8 cellular contexts compared by ENCODE assay signal in genomic region chr20:45970646-45971424, GRCh38. TPM values are rescaled to one million over a fixed set of nuclear protein-coding genes. Genes with fewer than 3 reads are reported as not detected.
DNase-seq lines count a peak whose midpoint lies in the region; ATAC-seq, FAIRE-seq and TF ChIP-seq lines count a peak whose summit lies in the region.

No MANE protein-coding gene starts in this region.

- peak overlapping the region; percentile 77 for H3K27ac Mint-ChIP-seq in progenitor cell of endocrine pancreas

- intact Hi-C loops in heart left ventricle (cut with DNase I), result loop anchor here in 5 of 10 donors (1.0 to 10.0 kb wide), 6 partner anchors 36 to 176 kb away; partner anchors contain the start of genes PCIF1 (in 3 of the 5), DNTTIP1 (in 2 of the 5), WFDC3 (in 2 of the 5) and CTSA (in 1 of the 5)

- TF ChIP-seq POLR2A in heart left ventricle (IDR thresholded peaks at IDR 0.05), result no peak

- no peaks in the 10 kb centered on the region for H3K27me3 ChIP-seq in heart left ventricle

- peaks cover 0 to 35% (median 13%) of the 10 kb centered on the region in 12 donors for H3K4me1 ChIP-seq in heart left ventricle

- WGBS in heart left ventricle, 4 donors, result 14 to 37% (median 18%) methylated on average over 8 to 34 of the region's 34 CpGs

- no peak for FAIRE-seq in RCC 7860 (lab: Jason Lieb, UNC)

- no peak for TF ChIP-seq CTCF in GM10266 (IDR thresholded peaks at IDR 0.05; ENCODE audit: control insufficient read depth, insufficient read depth, low read depth, missing control alignments)
- no peak for TF ChIP-seq CTCF in heart left ventricle (IDR thresholded peaks at IDR 0.05)
- no peak for TF ChIP-seq CTCF in progenitor cell of endocrine pancreas (IDR thresholded peaks at IDR 0.05; ENCODE audit: unreplicated experiment)

- H3K27me3 Mint-ChIP-seq in progenitor cell of endocrine pancreas, result peaks cover under 1% of the 10 kb centered on the region

- peak; percentile 47 for DNase-seq in GM10266 (ENCODE audit: extremely low spot score)
- peak; percentile 14 for DNase-seq in activated T-helper 1 cell treated with Interleukin-2 at 50 U/mL for 16 hours (ENCODE audit: low read depth)
- DNase-seq in heart left ventricle, result peak in 1 of 5 donors; percentile 29
- DNase-seq in progenitor cell of endocrine pancreas (ENCODE audit: low spot score, unreplicated experiment), result no peak
- no peak for DNase-seq in ecto neural progenitor cell (ENCODE audit: low spot score)
- no peak for DNase-seq in RCC 7860 (ENCODE audit: low spot score)

- ATAC-seq in HG02943 (IDR thresholded peaks at IDR 0.05; ENCODE audit: low read depth, unreplicated experiment) (peak; percentile 2), heart left ventricle (peak in 3 of 4 donors; percentile 0 to 6 (median 3)), GM19324 (IDR thresholded peaks at IDR 0.05; ENCODE audit: low FRiP score, unreplicated experiment) (no peak)

- peak overlapping the region; percentile 92 for H3K4me3 Mint-ChIP-seq in progenitor cell of endocrine pancreas (ENCODE audit: low read depth)

- H3K9me3 Mint-ChIP-seq in progenitor cell of endocrine pancreas (ENCODE audit: low read depth), result no peaks in the 10 kb centered on the region

- peaks cover 0 to 39% (median 37%) of the 10 kb centered on the region in 9 donors for H3K36me3 ChIP-seq in heart left ventricle

- no peaks in the 10 kb centered on the region for H3K9me3 ChIP-seq in heart left ventricle

- peaks cover 9% of the 10 kb centered on the region for H3K4me1 Mint-ChIP-seq in progenitor cell of endocrine pancreas (ENCODE audit: low read depth)

- peak overlapping the region; percentile 70 to 97 (median 84) for H3K4me3 ChIP-seq in heart left ventricle

- H3K36me3 Mint-ChIP-seq in progenitor cell of endocrine pancreas (ENCODE audit: insufficient read depth), result peaks cover 3% of the 10 kb centered on the region

- H3K27ac ChIP-seq in heart left ventricle, result peak overlapping the region; percentile 90 to 100 (median 98)

RNA-seq across cellular contexts. Expression of gene ZNF335, which starts 1.2 kb away (rescaled TPM):
- total RNA-seq in heart left ventricle (10 to 100 TPM in 3 of 9 donors, 1 to 10 TPM in 6; 5.6 to 14.9 (median 8.5) TPM), progenitor cell of endocrine pancreas (27.4 and 28.5 TPM in 2 replicates)
- 1 to 10 TPM; 7.0 TPM for polyA plus RNA-seq in heart left ventricle

RNA-seq across cellular contexts. Expression of gene PCIF1, which starts 36.4 kb away (rescaled TPM):
- total RNA-seq in heart left ventricle, result 10 to 100 TPM; 22.2 to 40.2 (median 28.2) TPM
- polyA plus RNA-seq in heart left ventricle, result 10 to 100 TPM; 17.5 to 31.1 TPM
- total RNA-seq in progenitor cell of endocrine pancreas, result 37.8 and 38.2 TPM in 2 replicates

RNA-seq across cellular contexts. Expression of gene MMP9, which starts 37.9 kb away (rescaled TPM):
- 10 to 100 TPM in 1 of 9 donors, 1 to 10 TPM in 5, under 1 TPM in 3; 0.35 to 15.8 (median 1.1) TPM for total RNA-seq in heart left ventricle
- under 1 TPM; 0.19 to 0.49 TPM for polyA plus RNA-seq in heart left ventricle
- not detected in 2 replicates for total RNA-seq in progenitor cell of endocrine pancreas

RNA-seq across cellular contexts. Expression of gene SLC12A5, which starts 58.2 kb away (rescaled TPM):
- 1 to 10 TPM in 2 of 9 donors, under 1 TPM in 1, not detected in 6; 0.73 to 1.7 (median 1.2) TPM for total RNA-seq in heart left ventricle
- polyA plus RNA-seq in heart left ventricle, result not detected
- 8.5 and 8.8 TPM in 2 replicates for total RNA-seq in progenitor cell of endocrine pancreas

RNA-seq across cellular contexts. Expression of gene PLTP, which starts 58.9 kb away (rescaled TPM):
- 100 to 1,000 TPM in 3 of 9 donors, 10 to 100 TPM in 6; 19.8 to 367 (median 81.1) TPM for total RNA-seq in heart left ventricle
- polyA plus RNA-seq in heart left ventricle, result 10 to 100 TPM; 21.5 to 33.2 TPM
- 28.6 and 29.6 TPM in 2 replicates for total RNA-seq in progenitor cell of endocrine pancreas

Comparison
In these comparisons a context has a peak if more than half of its experiments do, and no peak if none do; other contexts are left out.
1. DNase-seq: peak in GM10266 (single experiment) and activated T-helper 1 cell treated with Interleukin-2 at 50 U/mL for 16 hours (single experiment); none in progenitor cell of endocrine pancreas (single experiment), ecto neural progenitor cell (single experiment) and RCC 7860 (single experiment).